Comparison of ENCODE assay signal across 25 cellular contexts in the genomic region with DNA sequence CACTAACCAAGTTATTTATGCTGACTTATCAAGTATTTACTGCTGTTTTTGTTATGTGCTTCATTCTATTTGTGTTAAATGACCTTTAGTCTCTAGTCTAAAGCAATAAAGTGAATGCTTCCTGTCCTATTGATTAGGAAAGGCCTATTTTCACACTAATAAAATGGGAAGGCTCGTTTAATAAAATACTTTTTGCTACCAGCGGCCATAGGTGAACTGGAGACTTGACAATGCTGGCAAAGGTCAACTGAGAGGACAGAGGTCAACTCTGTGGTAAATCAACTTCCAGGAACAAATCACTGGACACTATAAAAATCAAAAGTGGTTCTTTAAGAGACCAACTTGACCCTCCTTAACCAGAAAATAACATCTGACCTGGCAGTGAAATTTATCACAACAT.
"Had no signal": no experiment of that assay in that cellular context is flagged by ENCODE, and none has a peak within 500 bp of the region (broad histone marks: within the 10 kb centered on the region; RNA-seq: fewer than 3 reads in every experiment).

No MANE protein-coding gene starts in this region.

- H3K27me3 ChIP-seq: heart left ventricle, left lung, ovary, right atrium auricular region, spleen, tibial nerve, vagina had no signal

- DNase-seq: heart left ventricle; hippocampal formation; kidney glomerular epithelial cell; left cardiac atrium; left lung; mesendoderm; naive B cell; natural killer cell; ovary; spleen; stimulated activated CD4-positive, alpha-beta T cell treated with anti-CD3 and anti-CD28 coated beads, Interleukin-4, amount 100 ng/mL, for 24 hours; stimulated activated naive CD4-positive, alpha-beta T cell treated with Interleukin-2 at 50 U/mL for 16 hours; stimulated activated naive CD8-positive, alpha-beta T cell treated with anti-CD3 and anti-CD28 coated beads, Interleukin-15, amount 100 ng/mL, for 72 hours; substantia nigra had no signal

- H3K27ac ChIP-seq: heart left ventricle, left lung, ovary, right atrium auricular region, skin epidermis, spleen, tibial nerve, vagina had no signal

- H3K4me1 Mint-ChIP-seq: mesothelial cell of epicardium; naive B cell; natural killer cell; stimulated activated effector memory CD8-positive, alpha-beta T cell treated with anti-CD3 and anti-CD28 coated beads, Interleukin-12 subunit alpha, Interleukin-12 subunit beta, amount 100 ng/mL, for 72 hours; stimulated activated naive CD8-positive, alpha-beta T cell treated with anti-CD3 and anti-CD28 coated beads, Interleukin-15, amount 100 ng/mL, for 72 hours had no signal

- H3K4me3 Mint-ChIP-seq: mesothelial cell of epicardium; naive B cell; natural killer cell; stimulated activated effector memory CD8-positive, alpha-beta T cell treated with anti-CD3 and anti-CD28 coated beads, Interleukin-12 subunit alpha, Interleukin-12 subunit beta, amount 100 ng/mL, for 72 hours; stimulated activated naive CD8-positive, alpha-beta T cell treated with anti-CD3 and anti-CD28 coated beads, Interleukin-15, amount 100 ng/mL, for 72 hours; type B pancreatic cell had no signal

- H3K27ac Mint-ChIP-seq: mesothelial cell of epicardium; naive B cell; natural killer cell; progenitor cell of endocrine pancreas; stimulated activated effector memory CD8-positive, alpha-beta T cell treated with anti-CD3 and anti-CD28 coated beads, Interleukin-12 subunit alpha, Interleukin-12 subunit beta, amount 100 ng/mL, for 72 hours; stimulated activated naive CD8-positive, alpha-beta T cell treated with anti-CD3 and anti-CD28 coated beads, Interleukin-15, amount 100 ng/mL, for 72 hours; type B pancreatic cell had no signal

- H3K27me3 Mint-ChIP-seq: naive B cell; progenitor cell of endocrine pancreas; stimulated activated naive CD8-positive, alpha-beta T cell treated with anti-CD3 and anti-CD28 coated beads, Interleukin-15, amount 100 ng/mL, for 72 hours; type B pancreatic cell had no signal

- H3K36me3 Mint-ChIP-seq: mesothelial cell of epicardium; naive B cell; natural killer cell; stimulated activated effector memory CD8-positive, alpha-beta T cell treated with anti-CD3 and anti-CD28 coated beads, Interleukin-12 subunit alpha, Interleukin-12 subunit beta, amount 100 ng/mL, for 72 hours; type B pancreatic cell had no signal

- H3K9me3 Mint-ChIP-seq: naive B cell, type B pancreatic cell had no signal

- H3K9me3 ChIP-seq: heart left ventricle, left lung, ovary, right atrium auricular region, spleen, tibial nerve, vagina had no signal

- H3K4me3 ChIP-seq: heart left ventricle, left lung, lung, ovary, right atrium auricular region, skin epidermis, spleen, tibial nerve, vagina had no signal

- H3K36me3 ChIP-seq: heart left ventricle, left lung, ovary, right atrium auricular region, spleen, tibial nerve, vagina had no signal

- ATAC-seq: heart left ventricle; left cardiac atrium; left lung; natural killer cell; sciatic nerve; stimulated activated effector memory CD8-positive, alpha-beta T cell treated with anti-CD3 and anti-CD28 coated beads, Interleukin-12 subunit alpha, Interleukin-12 subunit beta, amount 100 ng/mL, for 72 hours; stimulated activated naive CD8-positive, alpha-beta T cell treated with anti-CD3 and anti-CD28 coated beads, Interleukin-15, amount 100 ng/mL, for 72 hours had no signal

- FAIRE-seq: keratinocyte had no signal

- H3K4me1 ChIP-seq: heart left ventricle, left lung, right atrium auricular region, spleen, tibial nerve, vagina had no signal
